ENCODE assay signal across 8 cellular contexts in the genomic region with DNA sequence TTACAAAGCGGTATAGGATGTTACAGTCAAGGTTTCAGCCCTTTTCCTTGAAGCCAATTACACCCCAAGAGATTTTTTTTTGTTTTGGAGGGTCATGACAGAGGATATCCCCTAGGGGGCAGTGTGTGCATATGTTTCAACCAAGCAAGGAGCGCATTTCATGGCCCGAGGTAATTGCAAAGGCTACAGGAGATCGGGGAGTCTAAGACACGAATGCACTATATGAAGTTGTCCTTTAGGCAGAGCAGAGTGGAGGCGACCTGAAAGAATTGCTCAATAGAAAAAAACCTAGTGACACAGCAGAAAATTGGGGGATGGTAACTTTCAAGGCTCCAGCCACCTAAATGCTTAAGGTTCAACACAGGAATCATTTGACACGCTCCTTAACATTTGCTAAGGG.
A peak's percentile ranks its signal among the peaks of the same experiment; 100 is the strongest.
DNase-seq lines count a peak whose midpoint lies in the region; ATAC-seq and TF ChIP-seq lines count a peak whose summit lies in the region.

No MANE protein-coding gene starts in this region.

- peak; percentile 72 for TF ChIP-seq CTCF in lung (IDR thresholded peaks at IDR 0.05; ENCODE audit: control extremely low read depth, extremely low read depth)

- peaks cover 2 to 15% of the 10 kb centered on the region in 2 donors for H3K27me3 Mint-ChIP-seq in CD4-positive, alpha-beta memory T cell

- peak; percentile 80 for ATAC-seq in GM19328 (IDR thresholded peaks at IDR 0.05; ENCODE audit: unreplicated experiment)
- ATAC-seq in HG03442 (IDR thresholded peaks at IDR 0.05; ENCODE audit: unreplicated experiment): peak; percentile 85
- peak; percentile 80 for ATAC-seq in lung (ENCODE audit: insufficient read depth, low FRiP score)

- H3K27me3 ChIP-seq in CD4-positive, alpha-beta memory T cell (ENCODE audit: insufficient read depth, low read length): no peaks in the 10 kb centered on the region
- H3K27me3 ChIP-seq in lung (ENCODE audit: control insufficient read depth, insufficient read depth): no peaks in the 10 kb centered on the region

- no peak overlapping the region for H3K27ac ChIP-seq in CD4-positive, alpha-beta memory T cell (ENCODE audit: low read depth, low read length)
- no peak overlapping the region for H3K27ac ChIP-seq in lung (ENCODE audit: low read depth in 1 of 2, low read length in 1 of 2)

- peaks cover 0 to 2% (median 0%) of the 10 kb centered on the region in 8 donors for H3K9me3 Mint-ChIP-seq in CD4-positive, alpha-beta memory T cell

- intact Hi-C loops in CD4-positive, alpha-beta memory T cell (cut with micrococcal nuclease): loop anchor here (1.0 to 2.0 kb wide), 8 partner anchors 217 to 1623 kb away; no protein-coding TSS in a partner anchor

- no peak overlapping the region for H3K4me3 Mint-ChIP-seq in CD4-positive, alpha-beta memory T cell

- H3K36me3 ChIP-seq in CD4-positive, alpha-beta memory T cell (ENCODE audit: insufficient read depth, low read length): no peaks in the 10 kb centered on the region
- H3K36me3 ChIP-seq in lung (ENCODE audit: control insufficient read depth in 2 of 2, insufficient read depth in 2 of 2, low read length in 2 of 2): no peaks in the 10 kb centered on the region

- POLR2A ChIA-PET in CD4-positive, alpha-beta memory T cell (lab: Charles Lee; ENCODE audit: partially characterized antibody): no interaction called here

- DNase-seq in CD4-positive, alpha-beta memory T cell: peak; percentile 47 to 69 (median 68)
- peak; percentile 81 for DNase-seq in NCI-H460 (ENCODE audit: extremely low read depth, low read depth)
- DNase-seq in activated CD4-positive, alpha-beta T cell treated with anti-CD3 and anti-CD28 coated beads for 4 hours: peak; percentile 59 to 63
- DNase-seq in dermis microvascular lymphatic vessel endothelial cell (ENCODE audit: low read depth in 2 of 2): peak; percentile 77 to 90
- DNase-seq in lung (ENCODE audit: low spot score): peak; percentile 74
- DNase-seq in stimulated activated CD8-positive, alpha-beta memory T cell treated with anti-CD3 and anti-CD28 coated beads, Interleukin-15, amount 100 ng/mL, for 1 hour (ENCODE audit: low read depth): peak; percentile 2

- CTCF ChIA-PET in CD4-positive, alpha-beta memory T cell (lab: Charles Lee; ENCODE audit: partially characterized antibody): interaction anchor here (1.5 to 3.2 kb wide), 5 partner anchors 1350 to 1623 kb away, joined by 4 to 22 read pairs (median 12); no protein-coding TSS in a partner anchor

- no peaks in the 10 kb centered on the region for H3K4me1 ChIP-seq in CD4-positive, alpha-beta memory T cell (ENCODE audit: insufficient read depth, low read length)
- peaks cover 0 to 7% of the 10 kb centered on the region in 2 donors for H3K4me1 ChIP-seq in lung (ENCODE audit: control insufficient read depth in 2 of 2, insufficient read depth in 2 of 2, low read length in 2 of 2)

- peak overlapping the region in 1 of 7 donors; percentile 50 for H3K27ac Mint-ChIP-seq in CD4-positive, alpha-beta memory T cell

- WGBS in lung, 2 donors: 15% methylated on average over 7 of the region's 7 CpGs

- peaks cover 0 to 2% (median under 1%) of the 10 kb centered on the region in 4 donors for H3K4me1 Mint-ChIP-seq in CD4-positive, alpha-beta memory T cell

- H3K9me3 ChIP-seq in CD4-positive, alpha-beta memory T cell (ENCODE audit: control insufficient read depth in 1 of 2, low read length in 2 of 2): no peaks in the 10 kb centered on the region
- H3K9me3 ChIP-seq in lung (ENCODE audit: control insufficient read depth in 2 of 2, insufficient read depth in 1 of 2, low read length in 1 of 2): no peaks in the 10 kb centered on the region

- H3K4me3 ChIP-seq in CD4-positive, alpha-beta memory T cell (ENCODE audit: low read length in 2 of 2): no peak overlapping the region
- H3K4me3 ChIP-seq in lung: no peak overlapping the region

- H3K36me3 Mint-ChIP-seq in CD4-positive, alpha-beta memory T cell: no peaks in the 10 kb centered on the region

Comparison
In these comparisons a context has a peak if more than half of its experiments do, and no peak if none do; other contexts are left out.
1. DNase-seq: peak in every context shown above with its lines; median percentile 84 in dermis microvascular lymphatic vessel endothelial cell; 81 in NCI-H460; 74 in lung; 68 in CD4-positive, alpha-beta memory T cell; 61 in activated CD4-positive, alpha-beta T cell treated with anti-CD3 and anti-CD28 coated beads for 4 hours; 2 in stimulated activated CD8-positive, alpha-beta memory T cell treated with anti-CD3 and anti-CD28 coated beads, Interleukin-15, amount 100 ng/mL, for 1 hour.